In genomic region chr3:169002689-169003088, GRCh38 we compare ENCODE assay signal across 1 cellular context.
TF ChIP-seq lines count a peak whose summit lies in the region.

No MANE protein-coding gene starts in this region.

TF ChIP-seq in SK-N-SH treated with all-trans-retinoic acid at 6 μM for 48 hours, 23 proteins besides CTCF, POLR2A, EP300 and RAD21 (continued from another document):
- TF ChIP-seq TOX (CRISPR knock-in tag; IDR thresholded peaks at IDR 0.05; ENCODE audit: borderline replicate concordance) (no peak), TSHZ2 (CRISPR knock-in tag; IDR thresholded peaks at IDR 0.05) (no peak), CREB5 (CRISPR knock-in tag; IDR thresholded peaks at IDR 0.05; ENCODE audit: low read depth) (no peak), ZFP30 (CRISPR knock-in tag; IDR thresholded peaks at IDR 0.05) (no peak), ZC3H10 (CRISPR knock-in tag; IDR thresholded peaks at IDR 0.05) (no peak), ZNF70 (CRISPR knock-in tag; IDR thresholded peaks at IDR 0.05) (no peak), PPARA (CRISPR knock-in tag; IDR thresholded peaks at IDR 0.05; ENCODE audit: borderline replicate concordance) (no peak), ARNTL (CRISPR knock-in tag; IDR thresholded peaks at IDR 0.05; ENCODE audit: borderline replicate concordance, low read depth) (no peak), CSDC2 (CRISPR knock-in tag; IDR thresholded peaks at IDR 0.05) (no peak), POU6F1 (CRISPR knock-in tag; IDR thresholded peaks at IDR 0.05; ENCODE audit: borderline replicate concordance, low read depth) (no peak)
TF ChIP-seq in SK-N-SH treated with all-trans-retinoic acid at 6 μM for 48 hours: peak in this region for 0.
